Comparison of ENCODE assay signal across 8 cellular contexts in genomic region chrX:120560405-120560841, GRCh38. TPM values are rescaled to one million over a fixed set of nuclear protein-coding genes. Genes with fewer than 3 reads are reported as not detected.
DNase-seq lines count a peak whose midpoint lies in the region; ATAC-seq and TF ChIP-seq lines count a peak whose summit lies in the region.

No MANE protein-coding gene starts in this region.

- WGBS in liver, result 0% methylated on average over 10 of the region's 10 CpGs

- no peaks in the 10 kb centered on the region for H3K9me3 Mint-ChIP-seq in central memory CD8-positive, alpha-beta T cell

- H3K4me1 ChIP-seq in ACC112 (ENCODE audit: control insufficient read depth, insufficient read depth, low read length, unreplicated experiment) (peaks cover 17% of the 10 kb centered on the region), liver (ENCODE audit: control insufficient read depth in 4 of 4, insufficient read depth in 4 of 4, low read length in 3 of 4) (peaks cover 6 to 24% (median 18%) of the 10 kb centered on the region in 4 donors)

- H3K27me3 ChIP-seq in ACC112 (ENCODE audit: insufficient read depth, low read length) (no peaks in the 10 kb centered on the region), WERI-Rb-1 (ENCODE audit: insufficient read depth, low read depth, severe bottlenecking) (no peaks in the 10 kb centered on the region), liver (ENCODE audit: control insufficient read depth in 4 of 4, insufficient read depth in 4 of 4, low read length in 3 of 4) (no peaks in the 10 kb centered on the region)

- peak overlapping the region; percentile 98 for H3K4me3 ChIP-seq in ACC112 (ENCODE audit: low read depth, low read length)
- H3K4me3 ChIP-seq in WERI-Rb-1 (ENCODE audit: low read depth, low read length), result peak overlapping the region; percentile 59
- peak overlapping the region; percentile 71 to 78 (median 75) for H3K4me3 ChIP-seq in liver (ENCODE audit: low read depth in 1 of 3, low read length in 3 of 3)

- H2AFZ ChIP-seq in ACC112 (ENCODE audit: low read length, unreplicated experiment), result no peak overlapping the region

- TF ChIP-seq RAD21 in liver (IDR thresholded peaks at IDR 0.05), result no peak

- no peaks in the 10 kb centered on the region for H3K9me3 ChIP-seq in WERI-Rb-1 (ENCODE audit: severe bottlenecking)
- H3K9me3 ChIP-seq in liver (ENCODE audit: control insufficient read depth in 4 of 4, low read length in 3 of 4), result no peaks in the 10 kb centered on the region

- peaks cover 21% of the 10 kb centered on the region for H3K36me3 Mint-ChIP-seq in central memory CD8-positive, alpha-beta T cell (ENCODE audit: insufficient read depth)

- peaks cover 18% of the 10 kb centered on the region for H3K36me3 ChIP-seq in ACC112 (ENCODE audit: insufficient read depth, low read length)
- H3K36me3 ChIP-seq in WERI-Rb-1, result peaks cover 8% of the 10 kb centered on the region; the same call in 1 of the 2 replicates
- peaks cover 0 to 2% (median 0%) of the 10 kb centered on the region in 4 donors for H3K36me3 ChIP-seq in liver (ENCODE audit: control insufficient read depth in 4 of 4, insufficient read depth in 3 of 4, low read depth in 1 of 4, low read length in 3 of 4)

- peaks cover 5% of the 10 kb centered on the region for H3K4me1 Mint-ChIP-seq in central memory CD8-positive, alpha-beta T cell

- H3K27ac ChIP-seq in ACC112 (ENCODE audit: low read depth, low read length) (peak overlapping the region; percentile 99), WERI-Rb-1 (peak overlapping the region; percentile 99), liver (ENCODE audit: low read depth in 1 of 2, low read length in 2 of 2) (peak overlapping the region; percentile 94 to 98)

- peak overlapping the region; percentile 100 for H3K4me3 Mint-ChIP-seq in central memory CD8-positive, alpha-beta T cell

- TF ChIP-seq CTCF in WERI-Rb-1 (IDR thresholded peaks at IDR 0.05; ENCODE audit: low read depth, low read length) (no peak), liver (IDR thresholded peaks at IDR 0.05; ENCODE audit: low read depth, low read length, missing input control) (no peak)

- peaks cover 57% of the 10 kb centered on the region for H3K79me2 ChIP-seq in ACC112 (ENCODE audit: control insufficient read depth, insufficient read depth, low read length, unreplicated experiment)

- H3K9ac ChIP-seq in liver (ENCODE audit: low read depth in 1 of 2, low read length in 2 of 2), result peak overlapping the region; percentile 70 to 79

- ATAC-seq in GM19025 (IDR thresholded peaks at IDR 0.05; ENCODE audit: low read depth, unreplicated experiment) (peak; percentile 35), HG03442 (IDR thresholded peaks at IDR 0.05; ENCODE audit: unreplicated experiment) (peak; percentile 35), HG03108 (IDR thresholded peaks at IDR 0.05; ENCODE audit: unreplicated experiment) (no peak)
- ATAC-seq in central memory CD8-positive, alpha-beta T cell (replicated peaks; ENCODE audit: extremely low read depth, poor library complexity, severe bottlenecking), result peak; percentile 61

- no peaks in the 10 kb centered on the region for H3K27me3 Mint-ChIP-seq in central memory CD8-positive, alpha-beta T cell

- DNase-seq in WERI-Rb-1, result peak; percentile 23
- peak; percentile 12 to 15 for DNase-seq in central memory CD8-positive, alpha-beta T cell (ENCODE audit: low spot score in 2 of 2)
- peak; percentile 2 to 8 (median 7) for DNase-seq in stimulated activated CD4-positive, alpha-beta T cell treated with anti-CD3 and anti-CD28 coated beads, TNF-alpha, amount 100 ng/mL, for 4 hours (ENCODE audit: low read depth in 3 of 3)

- H3K27ac Mint-ChIP-seq in central memory CD8-positive, alpha-beta T cell (ENCODE audit: low read depth), result peak overlapping the region; percentile 99

TF ChIP-seq in liver, 16 proteins besides CTCF, POLR2A, EP300 and RAD21:
- TF ChIP-seq MAX (IDR thresholded peaks at IDR 0.05) (no peak), FOXA2 (IDR thresholded peaks at IDR 0.05) (no peak), YY1 (IDR thresholded peaks at IDR 0.05) (no peak), RXRA (IDR thresholded peaks at IDR 0.05) (no peak), FOXA1 (IDR thresholded peaks at IDR 0.05) (no peak), ATF3 (IDR thresholded peaks at IDR 0.05) (no peak), HNF4A (conservative IDR thresholded peaks at IDR 0.05) (no peak), EGR1 (IDR thresholded peaks at IDR 0.05; ENCODE audit: low read depth in 2 of 2) (no peak), SP1 (IDR thresholded peaks at IDR 0.05) (no peak), ZBTB33 (IDR thresholded peaks at IDR 0.05) (no peak), JUND (IDR thresholded peaks at IDR 0.05) (no peak), GABPA (IDR thresholded peaks at IDR 0.05 in 1 of 2, conservative IDR thresholded peaks at IDR 0.05 in 1 of 2) (no peak), HNF4G (IDR thresholded peaks at IDR 0.05) (no peak)

RNA-seq across cellular contexts. Expression of gene CUL4B, which starts 0.3 kb away (rescaled TPM):
- 10 to 100 TPM; 17.5 to 24.9 TPM for total RNA-seq in liver
- 1 to 10 TPM; 6.0 to 7.9 TPM for polyA plus RNA-seq in liver

RNA-seq across cellular contexts. Expression of gene MCTS1, which starts 43.5 kb away (rescaled TPM):
- 10 to 100 TPM; 12.1 to 17.2 TPM for total RNA-seq in liver
- polyA plus RNA-seq in liver, result 10 to 100 TPM; 32.9 to 56.1 TPM
